12 cellular contexts compared by ENCODE assay signal in genomic region chr19:49125025-49125731, GRCh38. TPM values are rescaled to one million over a fixed set of nuclear protein-coding genes. Genes with fewer than 3 reads are reported as not detected.
DNase-seq lines count a peak whose midpoint lies in the region; ATAC-seq, FAIRE-seq and TF ChIP-seq lines count a peak whose summit lies in the region.
"Had no signal": no experiment of that assay in that cellular context is flagged by ENCODE, and none has a peak within 500 bp of the region (broad histone marks: within the 10 kb centered on the region; RNA-seq: fewer than 3 reads in every experiment).

No MANE protein-coding gene starts in this region.

- peak overlapping the region; percentile 49 for H2AFZ ChIP-seq in keratinocyte (ENCODE audit: control insufficient read depth, low read length)

- H4K20me1 ChIP-seq in keratinocyte (ENCODE audit: control insufficient read depth, extremely low read depth, insufficient read depth, low read length) = no peaks in the 10 kb centered on the region

- DNase-seq in RPMI7951 (ENCODE audit: low read depth) = peak; percentile 32
- no peak for DNase-seq in keratinocyte (ENCODE audit: low read depth, low spot score)
- DNase-seq in stimulated activated CD4-positive, alpha-beta T cell treated with anti-CD3 and anti-CD28 coated beads, Interleukin-15, amount 100 ng/mL, for 24 hours = no peak
- DNase-seq in stomach = no peak
- DNase-seq: activated CD8-positive, alpha-beta T cell treated with anti-CD3 and anti-CD28 coated beads, Interleukin-2, amount 10 ng/mL, durations not matched to agents 7 days and 5 days; activated naive CD4-positive, alpha-beta T cell treated with Interleukin-2 at 50 U/mL for 16 hours; AML-193; cerebellar nuclear complex; EL; Karpas-422 had no signal

- no peaks in the 10 kb centered on the region for H3K27me3 ChIP-seq in keratinocyte (ENCODE audit: control insufficient read depth, extremely low read depth, insufficient read depth, low read length)
- peaks cover 0 to 8% (median 4%) of the 10 kb centered on the region in 3 donors for H3K27me3 ChIP-seq in stomach

- no peak for TF ChIP-seq CTCF in keratinocyte (optimal IDR thresholded peaks at IDR 0.05 in 1 of 3, IDR thresholded peaks at IDR 0.05 in 1 of 3, conservative IDR thresholded peaks at IDR 0.05 in 1 of 3; ENCODE audit: extremely low read depth in 1 of 3, insufficient read depth in 2 of 3, low read length in 3 of 3)
- TF ChIP-seq CTCF in stomach (IDR thresholded peaks at IDR 0.05) = no peak

- no peaks in the 10 kb centered on the region for H3K79me2 ChIP-seq in keratinocyte (ENCODE audit: control insufficient read depth, insufficient read depth, low read length)

- no peaks in the 10 kb centered on the region for H3K4me1 ChIP-seq in ES-I3 (ENCODE audit: insufficient read depth, low read length)
- peaks cover 8% of the 10 kb centered on the region for H3K4me1 ChIP-seq in keratinocyte (ENCODE audit: control insufficient read depth, extremely low read depth, insufficient read depth, low read length)
- H3K4me1 ChIP-seq in stomach = peaks cover 16 to 34% (median 21%) of the 10 kb centered on the region in 4 donors

- peak overlapping the region; percentile 17; the same call in 1 of the 2 replicates for H3K9ac ChIP-seq in ES-I3 (ENCODE audit: low read depth, low read length)
- H3K9ac ChIP-seq in keratinocyte (ENCODE audit: control insufficient read depth, extremely low read depth, insufficient read depth, low read length) = peak overlapping the region; percentile 47

- FAIRE-seq in keratinocyte (lab: Jason Lieb, UNC) = no peak

- TF ChIP-seq POLR2A in stomach (IDR thresholded peaks at IDR 0.05) = no peak

- ATAC-seq in GM18519 (IDR thresholded peaks at IDR 0.05; ENCODE audit: low FRiP score, unreplicated experiment) = no peak
- ATAC-seq: activated CD8-positive, alpha-beta T cell treated with anti-CD3 and anti-CD28 coated beads, Interleukin-2, amount 10 ng/mL, durations not matched to agents 7 days and 5 days had no signal

- no peaks in the 10 kb centered on the region for H3K9me1 ChIP-seq in keratinocyte (ENCODE audit: control insufficient read depth, extremely low read depth, insufficient read depth, low read length)

- WGBS in stomach, 5 donors = 20 to 38% (median 28%) methylated on average over 18 to 23 of the region's 23 CpGs

- H3K27ac ChIP-seq in keratinocyte (ENCODE audit: control insufficient read depth, insufficient read depth, low read length) = no peak overlapping the region
- no peak overlapping the region for H3K27ac ChIP-seq in stomach

- H3K4me2 ChIP-seq in keratinocyte (ENCODE audit: control insufficient read depth, extremely low read depth, insufficient read depth, low read depth, low read length) = peak overlapping the region; percentile 56

- no peak for TF ChIP-seq EP300 in stomach (IDR thresholded peaks at IDR 0.05)

- no peak overlapping the region for H3K4me3 ChIP-seq in keratinocyte (ENCODE audit: control insufficient read depth in 2 of 3, extremely low read depth in 1 of 3, insufficient read depth in 2 of 3, low read depth in 1 of 3, low read length in 3 of 3)
- no peak overlapping the region for H3K4me3 ChIP-seq in stomach

- intact Hi-C loops in stomach (cut with DNase I; ENCODE audit: low total_unique reads) = no loop called here

- dilution Hi-C loops in keratinocyte (cut with MboI; ENCODE audit: extremely low pct_ligation_motif_present, low sequenced_read_pairs) = no loop called here

- H3K9me3 ChIP-seq in ES-I3 (ENCODE audit: control insufficient read depth, insufficient read depth, low read length) = no peaks in the 10 kb centered on the region
- H3K9me3 ChIP-seq in keratinocyte (ENCODE audit: control insufficient read depth, low read depth, low read length) = no peaks in the 10 kb centered on the region
- H3K9me3 ChIP-seq in stomach = no peaks in the 10 kb centered on the region

- no peaks in the 10 kb centered on the region for H3K36me3 ChIP-seq in ES-I3 (ENCODE audit: insufficient read depth, low read length)
- H3K36me3 ChIP-seq in keratinocyte (ENCODE audit: control insufficient read depth in 2 of 2, extremely low read depth in 1 of 2, insufficient read depth in 2 of 2, low read length in 2 of 2) = no peaks in the 10 kb centered on the region
- H3K36me3 ChIP-seq in stomach = no peaks in the 10 kb centered on the region

RNA-seq across cellular contexts. Expression of gene PPFIA3, which starts 5.8 kb away (rescaled TPM):
- 8.3 and 10.4 TPM in 2 replicates for total RNA-seq in RPMI7951 (2014; rRNA removed; shearing (Covaris generic))
- polyA plus RNA-seq in keratinocyte (3.0 to 3.4 TPM (median 3.1 TPM) in 3 replicates), stomach (10 to 100 TPM in 1 of 3 donors, 1 to 10 TPM in 2; 7.2 to 19.7 (median 9.7) TPM)
- 5.1 TPM for polyA plus RNA-seq in keratinocyte (2011; ENCODE audit: low read depth)
- polyA plus RNA-seq in keratinocyte (2011; cell fraction: cytosol; rRNA removed) = 1.5 and 3.2 TPM in 2 replicates
- polyA plus RNA-seq in keratinocyte (2011; cell fraction: nucleus; rRNA removed) = 5.8 and 7.9 TPM in 2 replicates
- 4.5 and 7.7 TPM in 2 replicates for polyA plus RNA-seq in keratinocyte (2012; ENCODE audit: low replicate concordance)
- 2.6 to 4.5 TPM (median 3.4 TPM) in 3 replicates for polyA minus RNA-seq in keratinocyte
- 6.5 TPM for polyA minus RNA-seq in keratinocyte (2011; cell fraction: cytosol; rRNA and poly(A)+ RNA removed)
- polyA minus RNA-seq in keratinocyte (2011; cell fraction: nucleus; rRNA and poly(A)+ RNA removed) = 2.0 and 3.4 TPM in 2 replicates
- total RNA-seq in stomach = 10 to 100 TPM in 1 of 5 donors, 1 to 10 TPM in 3, under 1 TPM in 1; 0.45 to 12.7 (median 4.2) TPM

RNA-seq across cellular contexts. Expression of gene C19orf73, which starts 6.2 kb away (rescaled TPM):
- total RNA-seq in RPMI7951 (2014; rRNA removed; shearing (Covaris generic)) = 4.4 and 5.3 TPM in 2 replicates
- polyA plus RNA-seq in keratinocyte (0.54 to 0.98 TPM (median 0.71 TPM) in 3 replicates), stomach (1 to 10 TPM; 3.4 to 4.2 (median 3.7) TPM)
- not detected for polyA plus RNA-seq in keratinocyte (2011; ENCODE audit: low read depth)
- polyA plus RNA-seq in keratinocyte (2011; cell fraction: cytosol; rRNA removed) = 0.49 and 0.77 TPM in 2 replicates
- polyA plus RNA-seq in keratinocyte (2011; cell fraction: nucleus; rRNA removed) = 0.92 and 0.99 TPM in 2 replicates
- polyA plus RNA-seq in keratinocyte (2012; ENCODE audit: low replicate concordance) = 0.83 and 1.6 TPM in 2 replicates
- polyA minus RNA-seq in keratinocyte = not detected in 3 replicates
- not detected for polyA minus RNA-seq in keratinocyte (2011; cell fraction: cytosol; rRNA and poly(A)+ RNA removed)
- 0.93 TPM in 1 of 2 replicates, not detected in the other for polyA minus RNA-seq in keratinocyte (2011; cell fraction: nucleus; rRNA and poly(A)+ RNA removed)
- total RNA-seq in stomach = not detected

RNA-seq across cellular contexts. Expression of gene LIN7B, which starts 11.0 kb away (rescaled TPM):
- total RNA-seq in RPMI7951 (2014; rRNA removed; shearing (Covaris generic)) = 6.0 and 14.6 TPM in 2 replicates
- polyA plus RNA-seq in keratinocyte = 1.6 to 2.8 TPM (median 1.7 TPM) in 3 replicates
- 6.4 TPM for polyA plus RNA-seq in keratinocyte (2011; ENCODE audit: low read depth)
- 0.58 and 0.84 TPM in 2 replicates for polyA plus RNA-seq in keratinocyte (2011; cell fraction: cytosol; rRNA removed)
- polyA plus RNA-seq in keratinocyte (2011; cell fraction: nucleus; rRNA removed) = 1.9 and 4.4 TPM in 2 replicates
- polyA plus RNA-seq in keratinocyte (2012; ENCODE audit: low replicate concordance) = 2.6 and 5.2 TPM in 2 replicates
- polyA minus RNA-seq in keratinocyte = 1.1 TPM in 1 of 3 replicates, not detected in the others
- polyA minus RNA-seq in keratinocyte (2011; cell fraction: cytosol; rRNA and poly(A)+ RNA removed) = not detected
- not detected in 2 replicates for polyA minus RNA-seq in keratinocyte (2011; cell fraction: nucleus; rRNA and poly(A)+ RNA removed)
- 100 to 1,000 TPM in 1 of 5 donors, 10 to 100 TPM in 2, 1 to 10 TPM in 1, not detected in 1; 5.5 to 118 (median 30.5) TPM for total RNA-seq in stomach
- polyA plus RNA-seq in stomach = 10 to 100 TPM in 2 of 3 donors, 1 to 10 TPM in 1; 4.0 to 18.1 (median 11.5) TPM

RNA-seq across cellular contexts. Expression of gene HRC, which starts 30.0 kb away (rescaled TPM):
- under 0.01 TPM in 1 of 2 replicates, not detected in the other for total RNA-seq in RPMI7951 (2014; rRNA removed; shearing (Covaris generic))
- polyA plus RNA-seq in keratinocyte (0.03 to 0.08 TPM in 2 of 3 replicates, not detected in the other), stomach (under 1 TPM; 0.44 to 0.83 (median 0.61) TPM)
- not detected for polyA plus RNA-seq in keratinocyte (2011; ENCODE audit: low read depth)
- not detected in 2 replicates for polyA plus RNA-seq in keratinocyte (2011; cell fraction: cytosol; rRNA removed)
- 0.05 TPM in 2 replicates for polyA plus RNA-seq in keratinocyte (2011; cell fraction: nucleus; rRNA removed)
- polyA plus RNA-seq in keratinocyte (2012; ENCODE audit: low replicate concordance) = not detected in 2 replicates
- not detected in 3 replicates for polyA minus RNA-seq in keratinocyte
- polyA minus RNA-seq in keratinocyte (2011; cell fraction: cytosol; rRNA and poly(A)+ RNA removed) = not detected
- not detected in 2 replicates for polyA minus RNA-seq in keratinocyte (2011; cell fraction: nucleus; rRNA and poly(A)+ RNA removed)
- 1 to 10 TPM in 2 of 5 donors, not detected in 3; 1.7 to 8.1 TPM for total RNA-seq in stomach
- total RNA-seq: activated CD8-positive, alpha-beta T cell treated with anti-CD3 and anti-CD28 coated beads, Interleukin-2, amount 10 ng/mL, durations not matched to agents 7 days and 5 days had no signal

RNA-seq across cellular contexts. Expression of gene TRPM4, which starts 32.4 kb away (rescaled TPM):
- total RNA-seq in RPMI7951 (2014; rRNA removed; shearing (Covaris generic)) = 8.3 and 9.7 TPM in 2 replicates
- polyA plus RNA-seq in keratinocyte = 16.1 to 23.3 TPM (median 16.1 TPM) in 3 replicates
- polyA plus RNA-seq in keratinocyte (2011; ENCODE audit: low read depth) = 11.6 TPM
- 6.4 and 10.4 TPM in 2 replicates for polyA plus RNA-seq in keratinocyte (2011; cell fraction: cytosol; rRNA removed)
- polyA plus RNA-seq in keratinocyte (2011; cell fraction: nucleus; rRNA removed) = 82.9 and 106 TPM in 2 replicates
- 26.1 and 28.3 TPM in 2 replicates for polyA plus RNA-seq in keratinocyte (2012; ENCODE audit: low replicate concordance)
- polyA minus RNA-seq in keratinocyte = 22.8 to 48.8 TPM (median 33.7 TPM) in 3 replicates
- 36.6 TPM for polyA minus RNA-seq in keratinocyte (2011; cell fraction: cytosol; rRNA and poly(A)+ RNA removed)
- polyA minus RNA-seq in keratinocyte (2011; cell fraction: nucleus; rRNA and poly(A)+ RNA removed) = 74.5 and 74.8 TPM in 2 replicates
- total RNA-seq in stomach = 1,000 to 10,000 TPM in 1 of 5 donors, 100 to 1,000 TPM in 3, 10 to 100 TPM in 1; 29.0 to 1,449 (median 158) TPM
- polyA plus RNA-seq in stomach = 10 to 100 TPM; 11.8 to 34.3 (median 26.6) TPM
- total RNA-seq: activated CD8-positive, alpha-beta T cell treated with anti-CD3 and anti-CD28 coated beads, Interleukin-2, amount 10 ng/mL, durations not matched to agents 7 days and 5 days had no signal
